ENCODE assay signal across 21 cellular contexts in genomic region chr17:64774888-64775600, GRCh38.
DNase-seq lines count a peak whose midpoint lies in the region; ATAC-seq, FAIRE-seq and TF ChIP-seq lines count a peak whose summit lies in the region.
"Had no signal": no experiment of that assay in that cellular context is flagged by ENCODE, and none has a peak within 500 bp of the region (broad histone marks: within the 10 kb centered on the region; RNA-seq: fewer than 3 reads in every experiment).

No MANE protein-coding gene starts in this region.

- FAIRE-seq in HTR-8/SVneo (lab: Jason Lieb, UNC): peak; percentile 81
- FAIRE-seq: TTC549 had no signal

- H3K36me3 Mint-ChIP-seq in glutamatergic neuron (ENCODE audit: unreplicated experiment): peaks cover 6% of the 10 kb centered on the region
- peaks cover 1 to 4% of the 10 kb centered on the region in 2 donors for H3K36me3 Mint-ChIP-seq in stimulated activated naive B cell treated with anti-CD40 and anti-IgM and Interleukin-4, amounts not matched to agents 10 μg/mL and 1 μg/mL and 100 μg/mL, for 72 hours
- H3K36me3 Mint-ChIP-seq: activated naive CD4-positive, alpha-beta T cell treated with anti-CD3 and anti-CD28 coated beads, Interleukin-2, amount 50 U/mL, for 24 hours had no signal

- peak overlapping the region; percentile 17 for H3K27ac Mint-ChIP-seq in glutamatergic neuron (ENCODE audit: unreplicated experiment)
- no peak overlapping the region for H3K27ac Mint-ChIP-seq in stimulated activated naive B cell treated with anti-CD40 and anti-IgM and Interleukin-4, amounts not matched to agents 10 μg/mL and 1 μg/mL and 100 μg/mL, for 72 hours
- H3K27ac Mint-ChIP-seq: activated naive CD4-positive, alpha-beta T cell treated with anti-CD3 and anti-CD28 coated beads, Interleukin-2, amount 50 U/mL, for 24 hours; activated T-cell treated with anti-CD3 and anti-CD28 coated beads, Interleukin-2, amount 50 U/mL, for 72 hours had no signal

- no peak for ATAC-seq in stimulated activated naive B cell treated with anti-CD40 and anti-IgM and Interleukin-4, amounts not matched to agents 10 μg/mL and 1 μg/mL and 100 μg/mL, for 72 hours (replicated peaks)
- ATAC-seq: activated T-cell treated with anti-CD3 and anti-CD28 coated beads, Interleukin-2, amount 50 U/mL, for 72 hours; gastroesophageal sphincter had no signal

- H3K4me1 ChIP-seq in osteoblast (ENCODE audit: insufficient read depth, low read length) (peaks cover 6% of the 10 kb centered on the region), esophagus squamous epithelium (peaks cover 40 to 64% (median 43%) of the 10 kb centered on the region in 3 donors)

- peak overlapping the region; percentile 30 for H3K4me3 Mint-ChIP-seq in glutamatergic neuron (ENCODE audit: unreplicated experiment)
- no peak overlapping the region for H3K4me3 Mint-ChIP-seq in stimulated activated naive B cell treated with anti-CD40 and anti-IgM and Interleukin-4, amounts not matched to agents 10 μg/mL and 1 μg/mL and 100 μg/mL, for 72 hours
- H3K4me3 Mint-ChIP-seq: activated naive CD4-positive, alpha-beta T cell treated with anti-CD3 and anti-CD28 coated beads, Interleukin-2, amount 50 U/mL, for 24 hours; activated T-cell treated with anti-CD3 and anti-CD28 coated beads, Interleukin-2, amount 50 U/mL, for 72 hours; CD8-positive, alpha-beta memory T cell had no signal

- 87 to 90% methylated on average over 8 of the region's 10 CpGs for WGBS in esophagus squamous epithelium, 2 donors

- DNase-seq in GM10266 (ENCODE audit: extremely low spot score) (peak; percentile 4), HTR-8/SVneo (ENCODE audit: insufficient read length, low spot score) (no peak), glutamatergic neuron (no peak), osteoblast (ENCODE audit: insufficient read length, low spot score, missing footprints) (peak; percentile 70), NOMO-1 treated with DMSO at 0.1 percent for 48 hours (lab: John Stamatoyannopoulos, UW; ENCODE audit: unreplicated experiment) (no peak), esophagus squamous epithelium (lab: John Stamatoyannopoulos, UW) (no peak)
- no peak for DNase-seq in stimulated activated naive B cell treated with anti-CD40 and anti-IgM and Interleukin-4, amounts not matched to agents 10 μg/mL and 1 μg/mL and 100 μg/mL, for 72 hours
- DNase-seq: activated T-cell treated with anti-CD3 and anti-CD28 coated beads, Interleukin-2, amount 50 U/mL, for 72 hours; CD8-positive, alpha-beta memory T cell; central memory CD4-positive, alpha-beta T cell; effector CD8-positive, alpha-beta T cell; GDM1; NCI-H2227 treated with DMSO at 0.1 percent for 48 hours; NCI-H748 treated with DMSO at 0.1 percent for 48 hours had no signal

- no peaks in the 10 kb centered on the region for H3K79me2 ChIP-seq in osteoblast (ENCODE audit: insufficient read depth, low read length)

- no peak overlapping the region for H2AFZ ChIP-seq in osteoblast (ENCODE audit: low read length)

- H4K20me1 ChIP-seq in osteoblast (ENCODE audit: insufficient read depth, low read length): no peaks in the 10 kb centered on the region

- H3K9me3 ChIP-seq in osteoblast (ENCODE audit: low read depth, low read length) (no peaks in the 10 kb centered on the region), esophagus squamous epithelium (no peaks in the 10 kb centered on the region)
- H3K9me3 ChIP-seq: ascending aorta, esophagus muscularis mucosa, gastroesophageal sphincter, vagina had no signal

- no peak for TF ChIP-seq POLR2A in esophagus squamous epithelium (IDR thresholded peaks at IDR 0.05)

- H3K27me3 Mint-ChIP-seq in glutamatergic neuron (ENCODE audit: unreplicated experiment): peaks cover 23% of the 10 kb centered on the region
- peaks cover 6 to 17% of the 10 kb centered on the region in 2 donors for H3K27me3 Mint-ChIP-seq in stimulated activated naive B cell treated with anti-CD40 and anti-IgM and Interleukin-4, amounts not matched to agents 10 μg/mL and 1 μg/mL and 100 μg/mL, for 72 hours

- no peak overlapping the region for H3K4me2 ChIP-seq in osteoblast (ENCODE audit: insufficient read depth, low read length)

- peaks cover 17% of the 10 kb centered on the region for H3K4me1 Mint-ChIP-seq in glutamatergic neuron (ENCODE audit: low read depth, unreplicated experiment)
- peaks cover 20 to 31% of the 10 kb centered on the region in 2 donors for H3K4me1 Mint-ChIP-seq in stimulated activated naive B cell treated with anti-CD40 and anti-IgM and Interleukin-4, amounts not matched to agents 10 μg/mL and 1 μg/mL and 100 μg/mL, for 72 hours

- H3K27ac ChIP-seq in osteoblast (ENCODE audit: low read depth, low read length) (no peak overlapping the region), esophagus squamous epithelium (peak overlapping the region in 2 of 4 donors; percentile 69)
- H3K27ac ChIP-seq: ascending aorta, gastroesophageal sphincter, KMS-11, vagina had no signal

- TF ChIP-seq CTCF in GM10266 (IDR thresholded peaks at IDR 0.05; ENCODE audit: control insufficient read depth, insufficient read depth, low read depth, missing control alignments): no peak
- TF ChIP-seq CTCF in glutamatergic neuron (IDR thresholded peaks at IDR 0.05; ENCODE audit: partially characterized antibody, unreplicated experiment): no peak
- no peak for TF ChIP-seq CTCF in osteoblast (IDR thresholded peaks at IDR 0.05; ENCODE audit: extremely low read depth, low read depth, low read length)
- TF ChIP-seq CTCF in esophagus squamous epithelium (IDR thresholded peaks at IDR 0.05): no peak

- H3K27me3 ChIP-seq in osteoblast (ENCODE audit: insufficient read depth, low read length): peaks cover 29% of the 10 kb centered on the region
- H3K27me3 ChIP-seq in esophagus squamous epithelium: peaks cover 0 to 24% (median 0%) of the 10 kb centered on the region in 4 donors
- H3K27me3 ChIP-seq: ascending aorta, vagina had no signal

- no peak overlapping the region for H3K4me3 ChIP-seq in osteoblast (ENCODE audit: insufficient read depth, low read length)
- no peak overlapping the region for H3K4me3 ChIP-seq in esophagus squamous epithelium
- H3K4me3 ChIP-seq: ascending aorta, esophagus muscularis mucosa, gastroesophageal sphincter, vagina had no signal

- intact Hi-C loops in esophagus squamous epithelium (cut with DNase I): loop anchor here (5.0 kb wide), 1 partner anchor 422 kb away; no protein-coding TSS in a partner anchor

- H3K9me3 Mint-ChIP-seq in glutamatergic neuron (ENCODE audit: unreplicated experiment): peaks cover 20% of the 10 kb centered on the region
- H3K9me3 Mint-ChIP-seq in stimulated activated naive B cell treated with anti-CD40 and anti-IgM and Interleukin-4, amounts not matched to agents 10 μg/mL and 1 μg/mL and 100 μg/mL, for 72 hours: no peaks in the 10 kb centered on the region
- H3K9me3 Mint-ChIP-seq: activated naive CD4-positive, alpha-beta T cell treated with anti-CD3 and anti-CD28 coated beads, Interleukin-2, amount 50 U/mL, for 24 hours; activated T-cell treated with anti-CD3 and anti-CD28 coated beads, Interleukin-2, amount 50 U/mL, for 72 hours; CD8-positive, alpha-beta memory T cell had no signal

- H3K36me3 ChIP-seq in osteoblast (ENCODE audit: insufficient read depth, low read length) (no peaks in the 10 kb centered on the region), esophagus squamous epithelium (peaks cover 0 to 26% (median 0%) of the 10 kb centered on the region in 3 donors)
- H3K36me3 ChIP-seq: ascending aorta, gastroesophageal sphincter, vagina had no signal

Comparison
In these comparisons a context has a peak if more than half of its experiments do, and no peak if none do; other contexts are left out.
1. DNase-seq: peak in GM10266 (single experiment) and osteoblast (single experiment); none in HTR-8/SVneo (single experiment), glutamatergic neuron (single experiment), stimulated activated naive B cell treated with anti-CD40 and anti-IgM and Interleukin-4, amounts not matched to agents 10 μg/mL and 1 μg/mL and 100 μg/mL, for 72 hours (single experiment), NOMO-1 treated with DMSO at 0.1 percent for 48 hours (single experiment) and esophagus squamous epithelium (single experiment).